ENCODE assay signal across 1 cellular context in the genomic region with DNA sequence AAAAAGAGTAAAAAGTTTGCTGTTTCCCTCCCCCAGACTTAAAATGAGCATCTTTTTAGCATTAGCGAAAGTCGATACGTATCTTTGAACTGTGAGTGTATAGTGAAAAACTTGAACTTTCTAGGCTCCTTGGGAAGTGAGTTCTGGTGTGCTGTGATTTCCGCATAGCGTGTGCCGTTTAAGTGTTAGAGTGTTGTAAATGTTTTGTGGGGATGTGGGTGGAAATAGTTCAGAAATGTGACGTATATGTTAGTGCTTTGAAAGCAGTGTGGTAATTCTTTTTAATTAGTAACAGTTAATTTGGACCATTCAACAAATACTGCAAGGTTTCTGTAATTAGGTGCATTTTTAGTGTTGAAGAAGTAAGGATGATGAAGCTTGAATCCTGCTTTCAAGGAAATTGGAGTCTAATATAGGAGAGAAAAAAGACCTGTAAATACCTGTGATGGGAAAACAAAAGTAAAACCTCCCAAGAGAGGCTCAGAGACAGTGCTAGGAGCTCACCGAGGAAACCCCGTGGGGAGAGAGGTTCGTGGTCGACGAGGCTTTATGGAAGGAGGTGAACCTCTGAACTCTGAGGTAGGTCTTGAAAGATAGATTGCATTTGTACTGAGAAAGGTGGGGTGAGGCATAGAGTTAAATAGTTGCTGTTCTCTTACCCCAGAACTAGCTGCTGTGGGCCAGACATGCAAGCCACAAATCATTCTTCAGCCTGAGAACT.
TF ChIP-seq lines count a peak whose summit lies in the region.

No MANE protein-coding gene starts in this region.

TF ChIP-seq in K562, 482 proteins besides CTCF, POLR2A, EP300 and RAD21 (continued from another document):
- TF ChIP-seq SRSF7 (optimal IDR thresholded peaks at IDR 0.05; ENCODE audit: low read depth, low read length), result no peak
